Comparison of ENCODE assay signal across 11 cellular contexts in the genomic region with DNA sequence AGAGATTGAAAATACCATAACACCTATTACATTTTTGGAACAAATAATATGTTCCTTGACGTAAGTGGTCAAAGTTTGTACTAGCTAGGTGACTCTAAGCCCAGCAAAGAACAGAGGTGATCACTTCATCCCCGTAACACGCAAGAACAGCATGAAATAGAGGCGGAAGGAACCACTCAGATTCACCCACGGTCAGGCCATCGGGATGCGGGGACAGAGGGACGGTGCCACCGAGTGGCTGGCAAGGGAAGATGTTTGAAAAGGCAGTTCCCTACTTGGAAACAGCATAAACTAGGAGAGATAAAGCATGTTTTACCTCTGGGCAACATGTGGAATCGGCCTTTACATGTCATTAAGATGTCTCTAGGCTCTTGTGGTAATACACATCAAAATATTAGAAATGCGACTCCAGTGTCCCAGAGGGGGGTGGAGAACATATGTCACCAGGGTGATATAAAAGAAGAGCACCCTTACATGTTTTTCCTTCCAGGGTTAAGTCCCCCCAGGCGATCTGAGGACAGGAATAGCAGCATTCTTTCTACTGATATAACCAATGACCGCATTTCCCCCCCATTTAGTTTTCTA.
A peak's percentile ranks its signal among the peaks of the same experiment; 100 is the strongest.
DNase-seq lines count a peak whose midpoint lies in the region; ATAC-seq and TF ChIP-seq lines count a peak whose summit lies in the region.
"Had no signal": no experiment of that assay in that cellular context is flagged by ENCODE, and none has a peak within 500 bp of the region (broad histone marks: within the 10 kb centered on the region; RNA-seq: fewer than 3 reads in every experiment).

No MANE protein-coding gene starts in this region.

- intact Hi-C loops in tibial artery (cut with DNase I; ENCODE audit: low total_unique reads) = loop anchor here (5.0 kb wide), 1 partner anchor 493 kb away; no protein-coding TSS in a partner anchor
- intact Hi-C loops in lower leg skin (cut with DNase I; ENCODE audit: low total_unique reads) = no loop called here

- no peak for ATAC-seq in activated naive CD4-positive, alpha-beta T cell treated with anti-CD3 and anti-CD28 coated beads, Interleukin-2, amount 50 U/mL, for 72 hours
- ATAC-seq: CD8-positive, alpha-beta T cell had no signal

- no peak overlapping the region for H2AFZ ChIP-seq in smooth muscle cell (ENCODE audit: low read depth)

- H4K20me1 ChIP-seq in smooth muscle cell (ENCODE audit: low read depth) = no peaks in the 10 kb centered on the region

- peak; percentile 22 for TF ChIP-seq CTCF in fibroblast of mammary gland (conservative IDR thresholded peaks at IDR 0.05; ENCODE audit: control insufficient read depth, insufficient read depth, low read depth, low read length)
- TF ChIP-seq CTCF in smooth muscle cell (IDR thresholded peaks at IDR 0.05; ENCODE audit: borderline replicate concordance, insufficient read depth, poor library complexity, severe bottlenecking) = peak; percentile 35
- peak in 1 of 2 experiments; percentile 19 for TF ChIP-seq CTCF in tibial artery (IDR thresholded peaks at IDR 0.05)
- peak in 1 of 5 experiments; percentile 12 for TF ChIP-seq CTCF in tibial nerve (IDR thresholded peaks at IDR 0.05)
- TF ChIP-seq CTCF in lower leg skin (IDR thresholded peaks at IDR 0.05) = no peak

- H3K9me3 Mint-ChIP-seq in activated naive CD4-positive, alpha-beta T cell treated with anti-CD3 and anti-CD28 coated beads, Interleukin-2, amount 50 U/mL, for 72 hours = no peaks in the 10 kb centered on the region
- H3K9me3 Mint-ChIP-seq: CD8-positive, alpha-beta T cell; T-helper 1 cell treated with Interleukin-12 subunit alpha and Interleukin-12 subunit beta and Interleukin-4 antibody, amounts not matched to agents 30 μg/mL and 1 μg/mL, for 36 hours had no signal

- H3K27ac ChIP-seq in smooth muscle cell (ENCODE audit: low read depth) (no peak overlapping the region), tibial artery (no peak overlapping the region), tibial nerve (no peak overlapping the region)

- no peak for TF ChIP-seq EP300 in tibial nerve (IDR thresholded peaks at IDR 0.05)

- H3F3A ChIP-seq in smooth muscle cell (ENCODE audit: low read depth) = no peaks in the 10 kb centered on the region

- H3K27ac Mint-ChIP-seq in activated naive CD4-positive, alpha-beta T cell treated with anti-CD3 and anti-CD28 coated beads, Interleukin-2, amount 50 U/mL, for 72 hours = peak overlapping the region; percentile 22 to 27
- H3K27ac Mint-ChIP-seq: CD8-positive, alpha-beta T cell; immature natural killer cell; T-helper 1 cell treated with Interleukin-12 subunit alpha and Interleukin-12 subunit beta and Interleukin-4 antibody, amounts not matched to agents 30 μg/mL and 1 μg/mL, for 36 hours had no signal

- H3K9me3 ChIP-seq in smooth muscle cell (replicated peaks; ENCODE audit: low read depth) (no peaks in the 10 kb centered on the region), tibial artery (no peaks in the 10 kb centered on the region), tibial nerve (no peaks in the 10 kb centered on the region)

- no peaks in the 10 kb centered on the region for H3K4me1 ChIP-seq in smooth muscle cell (ENCODE audit: low read depth)
- peaks cover 0 to 20% (median 8%) of the 10 kb centered on the region in 4 donors for H3K4me1 ChIP-seq in tibial artery
- H3K4me1 ChIP-seq in tibial nerve = peaks cover 0 to 8% (median 3%) of the 10 kb centered on the region in 4 donors

- DNase-seq in activated naive CD4-positive, alpha-beta T cell treated with anti-CD3 and anti-CD28 coated beads, Interleukin-2, amount 50 U/mL, for 72 hours (ENCODE audit: low spot score in 2 of 2) = no peak
- no peak for DNase-seq in activated naive CD4-positive, alpha-beta T cell treated with Interleukin-2 at 50 U/mL for 16 hours
- DNase-seq in NCI-H69 (lab: John Stamatoyannopoulos, UW) (peak; percentile 46), fibroblast of mammary gland (ENCODE audit: low read depth) (peak; percentile 11), smooth muscle cell (lab: John Stamatoyannopoulos, UW; ENCODE audit: unreplicated experiment) (no peak), tibial artery (no peak), tibial nerve (ENCODE audit: low spot score in 2 of 2) (no peak), lower leg skin (ENCODE audit: low spot score in 2 of 2) (no peak)
- DNase-seq: CD8-positive, alpha-beta T cell; immature natural killer cell had no signal

- H3K4me3 ChIP-seq in fibroblast of mammary gland (ENCODE audit: control insufficient read depth, low read depth, low read length) (no peak overlapping the region), smooth muscle cell (no peak overlapping the region), tibial artery (no peak overlapping the region), tibial nerve (no peak overlapping the region), lower leg skin (ENCODE audit: low read depth, poor library complexity, severe bottlenecking) (no peak overlapping the region)

- H3K36me3 ChIP-seq in smooth muscle cell (ENCODE audit: low read depth) (no peaks in the 10 kb centered on the region), tibial artery (peaks cover 0 to 20% (median under 1%) of the 10 kb centered on the region in 3 donors), tibial nerve (peaks cover 0 to 35% (median 0%) of the 10 kb centered on the region in 3 donors)

- WGBS in smooth muscle cell (ENCODE audit: low lambda C conversion rate) = 63% methylated on average over 13 of the region's 13 CpGs
- 69 to 82% methylated on average over 13 of the region's 13 CpGs for WGBS in tibial nerve, 2 donors
- 63 to 65% methylated on average over 13 of the region's 13 CpGs for WGBS in lower leg skin, 2 donors

- no peaks in the 10 kb centered on the region for H3K36me3 Mint-ChIP-seq in activated naive CD4-positive, alpha-beta T cell treated with anti-CD3 and anti-CD28 coated beads, Interleukin-2, amount 50 U/mL, for 72 hours

- H3K27me3 ChIP-seq in smooth muscle cell (ENCODE audit: low read depth) = no peaks in the 10 kb centered on the region
- no peaks in the 10 kb centered on the region for H3K27me3 ChIP-seq in tibial artery
- no peaks in the 10 kb centered on the region for H3K27me3 ChIP-seq in tibial nerve

- H3K4me2 ChIP-seq in smooth muscle cell = no peak overlapping the region

- H3K79me2 ChIP-seq in smooth muscle cell (ENCODE audit: low read depth) = no peaks in the 10 kb centered on the region

- no peak overlapping the region for H3K9ac ChIP-seq in smooth muscle cell (ENCODE audit: low read depth)

- no peak for TF ChIP-seq POLR2A in tibial nerve (IDR thresholded peaks at IDR 0.05)
- TF ChIP-seq POLR2A in lower leg skin (IDR thresholded peaks at IDR 0.05) = no peak

Comparison
In these comparisons a context has a peak if more than half of its experiments do, and no peak if none do; other contexts are left out.
1. DNase-seq: peak in NCI-H69 (single experiment) and fibroblast of mammary gland (single experiment); none in activated naive CD4-positive, alpha-beta T cell treated with anti-CD3 and anti-CD28 coated beads, Interleukin-2, amount 50 U/mL, for 72 hours (0 of 2), activated naive CD4-positive, alpha-beta T cell treated with Interleukin-2 at 50 U/mL for 16 hours (single experiment), smooth muscle cell (single experiment), tibial artery (0 of 2), tibial nerve (0 of 2) and lower leg skin (0 of 2).
2. CTCF ChIP-seq: peak in fibroblast of mammary gland (single experiment) and smooth muscle cell (single experiment); none in lower leg skin (0 of 3).